In the genomic region with DNA sequence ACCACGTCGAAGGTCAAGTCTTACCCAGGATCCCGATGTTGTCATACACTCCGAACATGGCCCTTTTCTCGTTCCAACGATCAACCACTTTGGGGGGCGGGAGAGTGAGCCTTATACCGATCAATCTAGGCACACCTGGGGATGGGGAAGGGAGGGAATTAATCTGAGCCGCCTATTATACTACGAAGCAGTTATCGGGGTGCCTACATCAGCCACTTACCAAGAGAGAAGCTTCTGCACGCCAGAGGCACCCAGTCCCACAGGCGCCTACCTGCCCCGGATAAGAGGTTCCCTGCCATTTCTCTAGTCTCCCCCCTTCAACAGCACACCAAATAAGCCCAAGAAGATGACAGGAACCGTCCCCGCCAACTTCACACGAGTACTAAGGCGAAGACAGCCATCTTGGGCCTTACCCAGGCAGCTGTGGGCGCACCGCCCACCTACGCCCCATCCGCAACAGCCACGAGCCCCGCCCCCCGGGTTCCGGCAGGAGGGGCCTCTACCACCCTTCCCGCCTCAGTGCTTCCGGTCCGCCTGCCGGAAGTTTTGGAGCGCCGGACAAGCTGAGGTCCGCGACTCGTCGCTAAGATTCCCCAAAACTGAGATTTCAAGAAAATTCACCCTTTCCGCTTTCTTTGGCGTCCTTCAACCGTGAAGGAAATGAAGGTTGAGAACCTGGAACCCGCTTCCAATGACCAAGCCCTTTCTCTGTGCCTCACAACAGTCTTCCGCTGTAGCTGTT, we compare ENCODE assay signal across 1 cellular context.
TF ChIP-seq lines count a peak whose summit lies in the region.

Gene MRPL51 (minus strand): TSS at position 425 of the 742 bp plus-strand sequence. CDS start 126 bp downstream, at position 299.

TF ChIP-seq in HEK293, 187 proteins besides CTCF, POLR2A, EP300 and RAD21 (continued from another document and continues in another):
- TF ChIP-seq, protein P1, sequence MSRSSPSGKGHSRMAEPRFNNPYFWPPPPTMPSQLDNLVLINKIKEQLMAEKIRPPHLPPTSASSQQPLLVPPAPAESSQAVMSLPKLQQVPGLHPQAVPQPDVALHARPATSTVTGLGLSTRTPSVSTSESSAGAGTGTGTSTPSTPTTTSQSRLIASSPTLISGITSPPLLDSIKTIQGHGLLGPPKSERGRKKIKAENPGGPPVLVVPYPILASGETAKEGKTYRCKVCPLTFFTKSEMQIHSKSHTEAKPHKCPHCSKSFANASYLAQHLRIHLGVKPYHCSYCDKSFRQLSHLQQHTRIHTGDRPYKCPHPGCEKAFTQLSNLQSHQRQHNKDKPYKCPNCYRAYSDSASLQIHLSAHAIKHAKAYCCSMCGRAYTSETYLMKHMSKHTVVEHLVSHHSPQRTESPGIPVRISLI (tag by site-specific recombination; IDR thresholded peaks at IDR 0.05), result no peak
- TF ChIP-seq FEZF1 (tag by site-specific recombination; IDR thresholded peaks at IDR 0.05) (0 out of 2 replicates have a peak, but pooled peaks have one; percentile 11), ZNF530 (tag by site-specific recombination; IDR thresholded peaks at IDR 0.05; ENCODE audit: low read depth) (no peak), ZNF777 (tag by site-specific recombination; IDR thresholded peaks at IDR 0.05; ENCODE audit: borderline replicate concordance) (no peak), ZNF10 (tag by site-specific recombination; IDR thresholded peaks at IDR 0.05) (peak; percentile 49; the same call in 1 of the 2 replicates), KLF7 (tag by site-specific recombination; IDR thresholded peaks at IDR 0.05; ENCODE audit: borderline replicate concordance) (peak; percentile 73), ZNF555 (tag by site-specific recombination; conservative IDR thresholded peaks at IDR 0.05) (no peak), SP7 (tag by site-specific recombination; IDR thresholded peaks at IDR 0.05) (peak; percentile 66), ZSCAN16 (tag by site-specific recombination; IDR thresholded peaks at IDR 0.05) (no peak), ZNF654 (tag by site-specific recombination; IDR thresholded peaks at IDR 0.05; ENCODE audit: low read depth) (no peak), ZNF561 (tag by site-specific recombination; IDR thresholded peaks at IDR 0.05; ENCODE audit: borderline replicate concordance) (peak; percentile 86), MYNN (tag by site-specific recombination; IDR thresholded peaks at IDR 0.05; ENCODE audit: borderline replicate concordance) (no peak), ZNF391 (tag by site-specific recombination; IDR thresholded peaks at IDR 0.05; ENCODE audit: borderline replicate concordance, low read depth) (no peak; the same call in 1 of the 2 replicates), ZNF132 (tag by site-specific recombination; IDR thresholded peaks at IDR 0.05; ENCODE audit: borderline replicate concordance) (no peak), ZXDB (tag by site-specific recombination; IDR thresholded peaks at IDR 0.05) (peak; percentile 68), ZNF837 (tag by site-specific recombination; IDR thresholded peaks at IDR 0.05) (no peak), ZBTB7A (tag by site-specific recombination; IDR thresholded peaks at IDR 0.05; ENCODE audit: low read depth) (no peak), HOXA7 (CRISPR knock-in tag; IDR thresholded peaks at IDR 0.05; ENCODE audit: borderline replicate concordance) (no peak), ZNF48 (tag by site-specific recombination; IDR thresholded peaks at IDR 0.05) (no peak), GLI4 (tag by site-specific recombination; IDR thresholded peaks at IDR 0.05) (no peak), ZNF785 (tag by site-specific recombination; IDR thresholded peaks at IDR 0.05) (no peak), ZNF157 (tag by site-specific recombination; IDR thresholded peaks at IDR 0.05) (no peak), YY2 (tag by site-specific recombination; IDR thresholded peaks at IDR 0.05) (peak; percentile 80), ZNF560 (tag by site-specific recombination; IDR thresholded peaks at IDR 0.05; ENCODE audit: borderline replicate concordance) (no peak), ZNF664 (tag by site-specific recombination; IDR thresholded peaks at IDR 0.05) (no peak), ZNF2 (tag by site-specific recombination; IDR thresholded peaks at IDR 0.05) (peak; percentile 88; the same call in 1 of the 2 replicates), OVOL3 (tag by site-specific recombination; IDR thresholded peaks at IDR 0.05) (no peak), ZFHX2 (tag by site-specific recombination; conservative IDR thresholded peaks at IDR 0.05) (peak; percentile 96), ZNF529 (tag by site-specific recombination; IDR thresholded peaks at IDR 0.05; ENCODE audit: insufficient replicate concordance) (no peak), ZNF223 (tag by site-specific recombination; IDR thresholded peaks at IDR 0.05) (no peak), ZBTB8A (tag by site-specific recombination; IDR thresholded peaks at IDR 0.05) (peak; percentile 98), ZNF423 (tag by site-specific recombination; IDR thresholded peaks at IDR 0.05) (no peak), ZBTB26 (tag by site-specific recombination; optimal IDR thresholded peaks at IDR 0.05) (no peak), PBX3 (CRISPR knock-in tag; IDR thresholded peaks at IDR 0.05) (no peak), ZNF76 (tag by site-specific recombination; IDR thresholded peaks at IDR 0.05; ENCODE audit: borderline replicate concordance, low read depth) (peak; percentile 79), BCL11B (tag by site-specific recombination; IDR thresholded peaks at IDR 0.05; ENCODE audit: low read depth) (no peak), KLF17 (tag by site-specific recombination; IDR thresholded peaks at IDR 0.05) (peak; percentile 31; the same call in 1 of the 2 replicates), SETDB1 (IDR thresholded peaks at IDR 0.05; ENCODE audit: insufficient read length, low read length) (no peak), ZNF792 (tag by site-specific recombination; IDR thresholded peaks at IDR 0.05) (no peak), ZNF16 (tag by site-specific recombination; IDR thresholded peaks at IDR 0.05; ENCODE audit: low read depth) (no peak), ZNF548 (tag by site-specific recombination; IDR thresholded peaks at IDR 0.05) (no peak), ZNF221 (tag by site-specific recombination; IDR thresholded peaks at IDR 0.05; ENCODE audit: borderline replicate concordance) (no peak), ZNF114 (tag by site-specific recombination; IDR thresholded peaks at IDR 0.05) (no peak), ZSCAN30 (tag by site-specific recombination; IDR thresholded peaks at IDR 0.05) (no peak), ZNF335 (tag by site-specific recombination; conservative IDR thresholded peaks at IDR 0.05) (peak; percentile 89), ZNF266 (tag by site-specific recombination; IDR thresholded peaks at IDR 0.05; ENCODE audit: low read depth) (no peak), ZNF521 (tag by site-specific recombination; IDR thresholded peaks at IDR 0.05) (no peak), ZFP69B (tag by site-specific recombination; IDR thresholded peaks at IDR 0.05) (no peak), ZNF571 (tag by site-specific recombination; IDR thresholded peaks at IDR 0.05) (no peak), ZNF350 (tag by site-specific recombination; IDR thresholded peaks at IDR 0.05) (no peak)
- TF ChIP-seq, protein P2, sequence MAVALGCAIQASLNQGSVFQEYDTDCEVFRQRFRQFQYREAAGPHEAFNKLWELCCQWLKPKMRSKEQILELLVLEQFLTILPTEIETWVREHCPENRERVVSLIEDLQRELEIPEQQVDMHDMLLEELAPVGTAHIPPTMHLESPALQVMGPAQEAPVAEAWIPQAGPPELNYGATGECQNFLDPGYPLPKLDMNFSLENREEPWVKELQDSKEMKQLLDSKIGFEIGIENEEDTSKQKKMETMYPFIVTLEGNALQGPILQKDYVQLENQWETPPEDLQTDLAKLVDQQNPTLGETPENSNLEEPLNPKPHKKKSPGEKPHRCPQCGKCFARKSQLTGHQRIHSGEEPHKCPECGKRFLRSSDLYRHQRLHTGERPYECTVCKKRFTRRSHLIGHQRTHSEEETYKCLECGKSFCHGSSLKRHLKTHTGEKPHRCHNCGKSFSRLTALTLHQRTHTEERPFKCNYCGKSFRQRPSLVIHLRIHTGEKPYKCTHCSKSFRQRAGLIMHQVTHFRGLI (tag by site-specific recombination; IDR thresholded peaks at IDR 0.05), result no peak
- TF ChIP-seq, protein P3, sequence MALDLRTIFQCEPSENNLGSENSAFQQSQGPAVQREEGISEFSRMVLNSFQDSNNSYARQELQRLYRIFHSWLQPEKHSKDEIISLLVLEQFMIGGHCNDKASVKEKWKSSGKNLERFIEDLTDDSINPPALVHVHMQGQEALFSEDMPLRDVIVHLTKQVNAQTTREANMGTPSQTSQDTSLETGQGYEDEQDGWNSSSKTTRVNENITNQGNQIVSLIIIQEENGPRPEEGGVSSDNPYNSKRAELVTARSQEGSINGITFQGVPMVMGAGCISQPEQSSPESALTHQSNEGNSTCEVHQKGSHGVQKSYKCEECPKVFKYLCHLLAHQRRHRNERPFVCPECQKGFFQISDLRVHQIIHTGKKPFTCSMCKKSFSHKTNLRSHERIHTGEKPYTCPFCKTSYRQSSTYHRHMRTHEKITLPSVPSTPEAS (tag by site-specific recombination; IDR thresholded peaks at IDR 0.05), result no peak
- TF ChIP-seq, protein P4, sequence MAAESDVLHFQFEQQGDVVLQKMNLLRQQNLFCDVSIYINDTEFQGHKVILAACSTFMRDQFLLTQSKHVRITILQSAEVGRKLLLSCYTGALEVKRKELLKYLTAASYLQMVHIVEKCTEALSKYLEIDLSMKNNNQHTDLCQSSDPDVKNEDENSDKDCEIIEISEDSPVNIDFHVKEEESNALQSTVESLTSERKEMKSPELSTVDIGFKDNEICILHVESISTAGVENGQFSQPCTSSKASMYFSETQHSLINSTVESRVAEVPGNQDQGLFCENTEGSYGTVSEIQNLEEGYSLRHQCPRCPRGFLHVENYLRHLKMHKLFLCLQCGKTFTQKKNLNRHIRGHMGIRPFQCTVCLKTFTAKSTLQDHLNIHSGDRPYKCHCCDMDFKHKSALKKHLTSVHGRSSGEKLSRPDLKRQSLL (tag by site-specific recombination; IDR thresholded peaks at IDR 0.05), result no peak
- TF ChIP-seq, protein P5, sequence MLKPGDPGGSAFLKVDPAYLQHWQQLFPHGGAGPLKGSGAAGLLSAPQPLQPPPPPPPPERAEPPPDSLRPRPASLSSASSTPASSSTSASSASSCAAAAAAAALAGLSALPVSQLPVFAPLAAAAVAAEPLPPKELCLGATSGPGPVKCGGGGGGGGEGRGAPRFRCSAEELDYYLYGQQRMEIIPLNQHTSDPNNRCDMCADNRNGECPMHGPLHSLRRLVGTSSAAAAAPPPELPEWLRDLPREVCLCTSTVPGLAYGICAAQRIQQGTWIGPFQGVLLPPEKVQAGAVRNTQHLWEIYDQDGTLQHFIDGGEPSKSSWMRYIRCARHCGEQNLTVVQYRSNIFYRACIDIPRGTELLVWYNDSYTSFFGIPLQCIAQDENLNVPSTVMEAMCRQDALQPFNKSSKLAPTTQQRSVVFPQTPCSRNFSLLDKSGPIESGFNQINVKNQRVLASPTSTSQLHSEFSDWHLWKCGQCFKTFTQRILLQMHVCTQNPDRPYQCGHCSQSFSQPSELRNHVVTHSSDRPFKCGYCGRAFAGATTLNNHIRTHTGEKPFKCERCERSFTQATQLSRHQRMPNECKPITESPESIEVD (tag by site-specific recombination; IDR thresholded peaks at IDR 0.05), result no peak
- TF ChIP-seq, protein P6, sequence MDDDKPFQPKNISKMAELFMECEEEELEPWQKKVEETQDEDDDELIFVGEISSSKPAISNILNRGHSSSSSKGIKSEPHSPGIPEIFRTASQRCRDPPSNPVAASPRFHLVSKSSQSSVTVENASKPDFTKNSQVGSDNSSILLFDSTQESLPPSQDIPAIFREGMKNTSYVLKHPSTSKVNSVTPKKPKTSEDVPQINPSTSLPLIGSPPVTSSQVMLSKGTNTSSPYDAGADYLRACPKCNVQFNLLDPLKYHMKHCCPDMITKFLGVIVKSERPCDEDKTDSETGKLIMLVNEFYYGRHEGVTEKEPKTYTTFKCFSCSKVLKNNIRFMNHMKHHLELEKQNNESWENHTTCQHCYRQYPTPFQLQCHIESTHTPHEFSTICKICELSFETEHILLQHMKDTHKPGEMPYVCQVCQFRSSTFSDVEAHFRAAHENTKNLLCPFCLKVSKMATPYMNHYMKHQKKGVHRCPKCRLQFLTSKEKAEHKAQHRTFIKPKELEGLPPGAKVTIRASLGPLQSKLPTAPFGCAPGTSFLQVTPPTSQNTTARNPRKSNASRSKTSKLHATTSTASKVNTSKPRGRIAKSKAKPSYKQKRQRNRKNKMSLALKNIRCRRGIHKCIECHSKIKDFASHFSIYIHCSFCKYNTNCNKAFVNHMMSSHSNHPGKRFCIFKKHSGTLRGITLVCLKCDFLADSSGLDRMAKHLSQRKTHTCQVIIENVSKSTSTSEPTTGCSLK (tag by site-specific recombination; IDR thresholded peaks at IDR 0.05), result no peak
- TF ChIP-seq, protein P7, sequence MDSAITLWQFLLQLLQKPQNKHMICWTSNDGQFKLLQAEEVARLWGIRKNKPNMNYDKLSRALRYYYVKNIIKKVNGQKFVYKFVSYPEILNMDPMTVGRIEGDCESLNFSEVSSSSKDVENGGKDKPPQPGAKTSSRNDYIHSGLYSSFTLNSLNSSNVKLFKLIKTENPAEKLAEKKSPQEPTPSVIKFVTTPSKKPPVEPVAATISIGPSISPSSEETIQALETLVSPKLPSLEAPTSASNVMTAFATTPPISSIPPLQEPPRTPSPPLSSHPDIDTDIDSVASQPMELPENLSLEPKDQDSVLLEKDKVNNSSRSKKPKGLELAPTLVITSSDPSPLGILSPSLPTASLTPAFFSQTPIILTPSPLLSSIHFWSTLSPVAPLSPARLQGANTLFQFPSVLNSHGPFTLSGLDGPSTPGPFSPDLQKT (IDR thresholded peaks at IDR 0.05; ENCODE audit: borderline replicate concordance, low read depth, low read length), result no peak
